In genomic region chr15:89657691-89658200, GRCh38 we compare ENCODE assay signal across 19 cellular contexts. TPM values are rescaled to one million over a fixed set of nuclear protein-coding genes. Genes with fewer than 3 reads are reported as not detected.
DNase-seq lines count a peak whose midpoint lies in the region; TF ChIP-seq lines count a peak whose summit lies in the region.
"Had no signal": no experiment of that assay in that cellular context is flagged by ENCODE, and none has a peak within 500 bp of the region (broad histone marks: within the 10 kb centered on the region; RNA-seq: fewer than 3 reads in every experiment).

No MANE protein-coding gene starts in this region.

- no peak overlapping the region for H3K4me3 Mint-ChIP-seq in activated CD4-positive, alpha-beta T cell treated with anti-CD3 and anti-CD28 coated beads, Interleukin-2, amount 10 ng/mL, durations not matched to agents 24 days and 14 days
- H3K4me3 Mint-ChIP-seq: CD4-positive, alpha-beta memory T cell; H9; IgD-negative memory B cell had no signal

- H3K27me3 Mint-ChIP-seq in activated CD4-positive, alpha-beta T cell treated with anti-CD3 and anti-CD28 coated beads, Interleukin-2, amount 10 ng/mL, durations not matched to agents 24 days and 14 days, result peaks cover 58% of the 10 kb centered on the region

- peaks cover 15% of the 10 kb centered on the region for H3K4me1 Mint-ChIP-seq in activated CD4-positive, alpha-beta T cell treated with anti-CD3 and anti-CD28 coated beads, Interleukin-2, amount 10 ng/mL, durations not matched to agents 24 days and 14 days

- H3K36me3 ChIP-seq in testis (ENCODE audit: low read depth, missing control alignments), result no peaks in the 10 kb centered on the region

- H3K4me3 ChIP-seq in testis, result no peak overlapping the region
- H3K4me3 ChIP-seq: A549 had no signal

- H3K27ac Mint-ChIP-seq in activated CD4-positive, alpha-beta T cell treated with anti-CD3 and anti-CD28 coated beads, Interleukin-2, amount 10 ng/mL, durations not matched to agents 24 days and 14 days, result no peak overlapping the region
- H3K27ac Mint-ChIP-seq: CD4-positive, alpha-beta memory T cell; H9; IgD-negative memory B cell had no signal

- peaks cover 2% of the 10 kb centered on the region for H3K36me3 Mint-ChIP-seq in activated CD4-positive, alpha-beta T cell treated with anti-CD3 and anti-CD28 coated beads, Interleukin-2, amount 10 ng/mL, durations not matched to agents 24 days and 14 days (ENCODE audit: low read depth)
- H3K36me3 Mint-ChIP-seq: IgD-negative memory B cell had no signal

- in situ Hi-C loops in ACHN (cut with HindIII; ENCODE audit: low pct_ligation_motif_present, low pct_unique_long_range_greater_than_20kb, low sequenced_read_pairs), result no loop called here

- TF ChIP-seq POLR2A in testis (IDR thresholded peaks at IDR 0.05), result no peak

- peaks cover 7% of the 10 kb centered on the region for H3K4me1 ChIP-seq in testis

- DNase-seq in AG08395 (ENCODE audit: low spot score) (peak; percentile 37), GM04503 (ENCODE audit: low read depth) (peak; percentile 45), amniotic epithelial cell (ENCODE audit: low read depth) (peak; percentile 5), testis (peak; percentile 1), ACHN (no peak), globus pallidus (ENCODE audit: low spot score) (no peak)
- DNase-seq in activated CD4-positive, alpha-beta T cell treated with anti-CD3 and anti-CD28 coated beads, Interleukin-2, amount 10 ng/mL, durations not matched to agents 24 days and 14 days, result no peak
- DNase-seq: CD4-positive, alpha-beta memory T cell; DMS153; DMS79; H9; KBM-7 had no signal

- no peak for TF ChIP-seq CTCF in testis (IDR thresholded peaks at IDR 0.05)

- no peaks in the 10 kb centered on the region for H3K27me3 ChIP-seq in testis

- H3K9me3 ChIP-seq in testis, result no peaks in the 10 kb centered on the region
- H3K9me3 ChIP-seq: A549 had no signal

- H3K27ac ChIP-seq in testis, result no peak overlapping the region
- H3K27ac ChIP-seq: 22Rv1, A549, C4-2B, HL-60 had no signal

- no peaks in the 10 kb centered on the region for H3K9me3 Mint-ChIP-seq in activated CD4-positive, alpha-beta T cell treated with anti-CD3 and anti-CD28 coated beads, Interleukin-2, amount 10 ng/mL, durations not matched to agents 24 days and 14 days
- H3K9me3 Mint-ChIP-seq: CD4-positive, alpha-beta memory T cell; H9 had no signal

- 87 to 88% methylated on average over 5 of the region's 5 CpGs for WGBS in testis, 2 donors

- intact Hi-C loops in testis (cut with DNase I; ENCODE audit: low total_unique reads), result no loop called here
- intact Hi-C loops in activated CD4-positive, alpha-beta T cell treated with anti-CD3 and anti-CD28 coated beads, Interleukin-2, amount 10 ng/mL, durations not matched to agents 24 days and 14 days (cut with micrococcal nuclease), result no loop called here

RNA-seq across cellular contexts. Expression of gene KIF7, which starts 2.5 kb away (rescaled TPM):
- 1 to 10 TPM; 5.6 to 7.6 TPM for total RNA-seq in testis
- 2.6 TPM for polyA plus RNA-seq in testis (ENCODE audit: insufficient read depth, low read depth, low replicate concordance)
- total RNA-seq in activated CD4-positive, alpha-beta T cell treated with anti-CD3 and anti-CD28 coated beads, Interleukin-2, amount 10 ng/mL, durations not matched to agents 24 days and 14 days, result 1.9 TPM in 2 replicates
- total RNA-seq: CD4-positive, alpha-beta memory T cell had no signal
- polyA plus RNA-seq: CD4-positive, alpha-beta memory T cell; IgD-negative memory B cell had no signal

RNA-seq across cellular contexts. Expression of gene PLIN1, which starts 21.4 kb away (rescaled TPM):
- 10 to 100 TPM in 1 of 2 donors, 1 to 10 TPM in 1; 9.1 to 18.5 TPM for total RNA-seq in testis
- 13.5 TPM for polyA plus RNA-seq in testis (ENCODE audit: insufficient read depth, low read depth, low replicate concordance)
- total RNA-seq in activated CD4-positive, alpha-beta T cell treated with anti-CD3 and anti-CD28 coated beads, Interleukin-2, amount 10 ng/mL, durations not matched to agents 24 days and 14 days, result 0.14 TPM in 1 of 2 replicates, not detected in the other
- total RNA-seq: H1, HT1080 had no signal
- polyA plus RNA-seq: IgD-negative memory B cell had no signal

RNA-seq across cellular contexts. Expression of gene PEX11A, which starts 32.8 kb away (rescaled TPM):
- total RNA-seq in testis, result 10 to 100 TPM; 12.3 to 15.0 TPM
- polyA plus RNA-seq in testis (ENCODE audit: insufficient read depth, low read depth, low replicate concordance), result 31.8 TPM
- 1.6 and 2.1 TPM in 2 replicates for total RNA-seq in activated CD4-positive, alpha-beta T cell treated with anti-CD3 and anti-CD28 coated beads, Interleukin-2, amount 10 ng/mL, durations not matched to agents 24 days and 14 days

RNA-seq across cellular contexts. Expression of gene WDR93, which starts 32.9 kb away (rescaled TPM):
- total RNA-seq in testis, result 10 to 100 TPM in 1 of 2 donors, 1 to 10 TPM in 1; 8.1 to 12.3 TPM
- 31.9 TPM for polyA plus RNA-seq in testis (ENCODE audit: insufficient read depth, low read depth, low replicate concordance)
- total RNA-seq in activated CD4-positive, alpha-beta T cell treated with anti-CD3 and anti-CD28 coated beads, Interleukin-2, amount 10 ng/mL, durations not matched to agents 24 days and 14 days, result not detected in 2 replicates
- total RNA-seq: CD4-positive, alpha-beta memory T cell; H1; H9; HT1080 had no signal
- polyA plus RNA-seq: CD4-positive, alpha-beta memory T cell; IgD-negative memory B cell had no signal

Comparison
In these comparisons a context has a peak if more than half of its experiments do, and no peak if none do; other contexts are left out.
1. DNase-seq: peak in AG08395 (single experiment), GM04503 (single experiment), amniotic epithelial cell (single experiment) and testis (single experiment); none in activated CD4-positive, alpha-beta T cell treated with anti-CD3 and anti-CD28 coated beads, Interleukin-2, amount 10 ng/mL, durations not matched to agents 24 days and 14 days (single experiment), ACHN (single experiment) and globus pallidus (single experiment).